17 cellular contexts compared by ENCODE assay signal in the genomic region with DNA sequence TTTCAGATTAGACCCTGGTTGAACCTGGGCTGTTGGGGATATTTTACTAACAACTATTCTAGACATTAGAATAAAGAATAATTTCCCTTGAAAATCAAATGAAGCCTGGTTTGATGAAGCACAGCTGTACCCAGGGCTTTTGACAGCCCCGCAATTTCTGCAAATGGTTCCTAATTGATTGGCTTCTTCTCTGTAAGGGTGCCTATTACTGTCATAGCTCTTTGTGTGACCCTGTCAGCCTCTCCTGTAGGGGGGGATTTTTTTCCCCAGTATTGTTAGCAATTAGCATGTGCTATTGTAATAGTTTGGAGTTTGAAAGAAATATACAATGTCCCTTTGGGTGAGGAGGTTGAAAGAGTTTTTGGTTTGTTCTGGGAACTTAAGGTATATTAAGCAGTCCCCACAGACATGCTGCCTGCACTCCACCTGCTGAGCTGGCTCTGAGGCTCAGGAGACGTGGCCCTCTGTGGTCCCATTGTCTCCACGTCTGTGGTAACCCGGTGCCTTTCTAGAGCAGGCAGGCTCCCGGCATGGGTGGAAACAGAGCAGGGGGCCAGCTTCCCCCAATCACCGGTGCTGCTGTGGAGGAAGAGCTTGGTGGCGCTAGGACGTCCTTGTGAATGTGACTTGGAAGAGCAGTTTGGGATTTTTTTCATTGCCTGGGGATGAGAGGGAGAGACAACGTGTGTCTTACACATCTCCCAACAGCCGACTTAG. TPM values are rescaled to one million over a fixed set of nuclear protein-coding genes. Genes with fewer than 3 reads are reported as not detected.
DNase-seq lines count a peak whose midpoint lies in the region; ATAC-seq and TF ChIP-seq lines count a peak whose summit lies in the region.
"Had no signal": no experiment of that assay in that cellular context is flagged by ENCODE, and none has a peak within 500 bp of the region (broad histone marks: within the 10 kb centered on the region; RNA-seq: fewer than 3 reads in every experiment).

No MANE protein-coding gene starts in this region.

- 54% methylated on average over 4 to 10 of the region's 10 CpGs for WGBS in endodermal cell (ENCODE audit: insufficient coverage in 1 of 2, insufficient read length in 1 of 2), 2 experiments

- H3K27ac Mint-ChIP-seq in endodermal cell, result no peak overlapping the region
- no peak overlapping the region for H3K27ac Mint-ChIP-seq in naive thymus-derived CD8-positive, alpha-beta T cell
- H3K27ac Mint-ChIP-seq: activated CD4-positive, alpha-beta memory T cell treated with anti-CD3 and anti-CD28 coated beads for 36 hours; activated T-cell treated with anti-CD3 and anti-CD28 coated beads, Interleukin-2, amount 50 U/mL, for 72 hours; effector memory CD8-positive, alpha-beta T cell had no signal

- H4K20me1 ChIP-seq in HCT116 (ENCODE audit: insufficient read depth), result no peaks in the 10 kb centered on the region

- peaks cover 11% of the 10 kb centered on the region for H3K36me3 Mint-ChIP-seq in endodermal cell (ENCODE audit: low read depth)
- no peaks in the 10 kb centered on the region for H3K36me3 Mint-ChIP-seq in naive thymus-derived CD8-positive, alpha-beta T cell

- TF ChIP-seq POLR2A in HCT116 (IDR thresholded peaks at IDR 0.05; ENCODE audit: borderline replicate concordance, extremely low read depth, insufficient read depth, insufficient read length), result no peak

- peaks cover 8% of the 10 kb centered on the region for H3K9me3 Mint-ChIP-seq in endodermal cell
- H3K9me3 Mint-ChIP-seq in naive thymus-derived CD8-positive, alpha-beta T cell, result no peaks in the 10 kb centered on the region
- H3K9me3 Mint-ChIP-seq: activated CD4-positive, alpha-beta memory T cell treated with anti-CD3 and anti-CD28 coated beads for 36 hours; activated T-cell treated with anti-CD3 and anti-CD28 coated beads, Interleukin-2, amount 50 U/mL, for 72 hours; effector memory CD8-positive, alpha-beta T cell had no signal

- H3K27me3 ChIP-seq in HCT116 (ENCODE audit: insufficient read depth, low read length), result no peaks in the 10 kb centered on the region
- no peaks in the 10 kb centered on the region for H3K27me3 ChIP-seq in endodermal cell (ENCODE audit: control insufficient read depth, insufficient read depth, low read length, poor library complexity, severe bottlenecking)

- H3K36me3 ChIP-seq in HCT116 (ENCODE audit: control insufficient read depth in 1 of 2, insufficient read depth in 2 of 2, low read length in 2 of 2) (no peaks in the 10 kb centered on the region), endodermal cell (ENCODE audit: control insufficient read depth, insufficient read depth, low read length) (peaks cover 4% of the 10 kb centered on the region)
- H3K36me3 ChIP-seq: cardiac muscle cell had no signal

- H3K9me2 ChIP-seq in HCT116 (ENCODE audit: insufficient read depth), result no peaks in the 10 kb centered on the region

- H3K9ac ChIP-seq in HCT116 (ENCODE audit: low read length), result no peak overlapping the region
- H3K9ac ChIP-seq in endodermal cell (ENCODE audit: extremely low read depth, low read length, poor library complexity, severe bottlenecking), result no peak overlapping the region

- H3K4me3 ChIP-seq in HCT116 (replicated peaks in 1 of 2; ENCODE audit: low read depth in 1 of 2, low read length in 2 of 2), result no peak overlapping the region
- no peak overlapping the region for H3K4me3 ChIP-seq in endodermal cell (ENCODE audit: low read length)
- H3K4me3 ChIP-seq: cardiac muscle cell had no signal

- ATAC-seq in HCT116, result peak; percentile 34; the same call in 1 of the 2 replicates
- ATAC-seq in GM21360 (IDR thresholded peaks at IDR 0.05; ENCODE audit: unreplicated experiment), result no peak
- ATAC-seq in naive thymus-derived CD8-positive, alpha-beta T cell, result no peak
- ATAC-seq: activated T-cell treated with anti-CD3 and anti-CD28 coated beads, Interleukin-2, amount 50 U/mL, for 72 hours; effector memory CD8-positive, alpha-beta T cell; left ventricle myocardium superior; right cardiac atrium had no signal

- DNase-seq in HCT116 (ENCODE audit: low read depth, low spot score) (no peak), NCI-H2227 treated with DMSO at 0.1 percent for 48 hours (lab: John Stamatoyannopoulos, UW) (peak; percentile 88), endodermal cell (peak; percentile 72), occipital lobe (lab: John Stamatoyannopoulos, UW) (peak; percentile 26), NCI-H82 (lab: John Stamatoyannopoulos, UW) (no peak)
- DNase-seq in naive thymus-derived CD8-positive, alpha-beta T cell, result no peak
- DNase-seq: activated CD4-positive, alpha-beta memory T cell treated with anti-CD3 and anti-CD28 coated beads for 36 hours; activated T-cell treated with anti-CD3 and anti-CD28 coated beads, Interleukin-2, amount 50 U/mL, for 72 hours; effector memory CD8-positive, alpha-beta T cell; left ventricle myocardium superior; NCI-H1694; right cardiac atrium; substantia nigra had no signal

- no peaks in the 10 kb centered on the region for H3K79me2 ChIP-seq in HCT116 (ENCODE audit: insufficient read depth, low read length)

- no peak for TF ChIP-seq CTCF in HCT116 (IDR thresholded peaks at IDR 0.05 in 2 of 3, conservative IDR thresholded peaks at IDR 0.05 in 1 of 3; ENCODE audit: borderline replicate concordance in 1 of 3, insufficient read depth in 1 of 3, low read depth in 2 of 3, low read length in 2 of 3)
- TF ChIP-seq CTCF in endodermal cell (conservative IDR thresholded peaks at IDR 0.05), result no peak

- no peaks in the 10 kb centered on the region for H3K9me3 ChIP-seq in HCT116 (ENCODE audit: control insufficient read depth in 1 of 2, insufficient read depth in 1 of 2, low read depth in 1 of 2, low read length in 2 of 2)
- no peaks in the 10 kb centered on the region for H3K9me3 ChIP-seq in endodermal cell (ENCODE audit: control insufficient read depth, low read length)

- H3K4me1 ChIP-seq in HCT116 (ENCODE audit: control insufficient read depth in 1 of 2, insufficient read depth in 2 of 2, low read length in 2 of 2), result peaks cover 0 to 7% of the 10 kb centered on the region in 2 experiments; a peak in 2 of 4 replicates
- no peaks in the 10 kb centered on the region for H3K4me1 ChIP-seq in endodermal cell (ENCODE audit: control insufficient read depth, insufficient read depth, low read length)

- RAD21 ChIA-PET in HCT116 (lab: Charles Lee; ENCODE audit: low non-redundant PET in 1 of 2, low total read pairs in 2 of 2, uncharacterized antibody in 2 of 2, unreplicated experiment in 2 of 2), result no interaction called here

- intact Hi-C loops in HCT116 (cut with micrococcal nuclease), result no loop called here

- H3K27ac ChIP-seq in HCT116 (ENCODE audit: low read depth, low read length) (no peak overlapping the region), endodermal cell (ENCODE audit: low read depth, low read length) (peak overlapping the region; percentile 12)
- H3K27ac ChIP-seq: cardiac muscle cell had no signal

- BruUV-seq in HCT116 (replicated peaks; lab: Mats Ljungman, UMichigan), result no TSS peak

- no peaks in the 10 kb centered on the region for H3K27me3 Mint-ChIP-seq in endodermal cell (ENCODE audit: insufficient read depth)
- H3K27me3 Mint-ChIP-seq in naive thymus-derived CD8-positive, alpha-beta T cell, result peaks cover 3 to 17% (median 4%) of the 10 kb centered on the region in 5 donors

- CTCF ChIA-PET in HCT116 (lab: Charles Lee), result no interaction called here

- peak overlapping the region; percentile 21; the same call in 1 of the 2 replicates for H3K4me2 ChIP-seq in HCT116 (ENCODE audit: low read length)

- no peak for TF ChIP-seq RAD21 in HCT116 (IDR thresholded peaks at IDR 0.05; ENCODE audit: low read depth)

- H2AFZ ChIP-seq in HCT116 (ENCODE audit: low read depth, low read length, poor library complexity, severe bottlenecking), result no peak overlapping the region

- POLR2A ChIA-PET in HCT116 (lab: Charles Lee), result no interaction called here
- POLR2A ChIA-PET in naive thymus-derived CD8-positive, alpha-beta T cell (lab: Charles Lee), result no interaction called here

- no peak overlapping the region for H3K4me3 Mint-ChIP-seq in endodermal cell
- H3K4me3 Mint-ChIP-seq in naive thymus-derived CD8-positive, alpha-beta T cell, result no peak overlapping the region
- H3K4me3 Mint-ChIP-seq: activated CD4-positive, alpha-beta memory T cell treated with anti-CD3 and anti-CD28 coated beads for 36 hours; activated T-cell treated with anti-CD3 and anti-CD28 coated beads, Interleukin-2, amount 50 U/mL, for 72 hours; effector memory CD8-positive, alpha-beta T cell had no signal

- H3K4me1 Mint-ChIP-seq in endodermal cell, result peaks cover 7% of the 10 kb centered on the region
- H3K4me1 Mint-ChIP-seq in naive thymus-derived CD8-positive, alpha-beta T cell, result no peaks in the 10 kb centered on the region

TF ChIP-seq in HCT116, 20 proteins besides CTCF, POLR2A, EP300 and RAD21 (continues in another document):
- TF ChIP-seq FOSL1 (IDR thresholded peaks at IDR 0.05; ENCODE audit: low read depth), result no peak
- TF ChIP-seq, protein P1, sequence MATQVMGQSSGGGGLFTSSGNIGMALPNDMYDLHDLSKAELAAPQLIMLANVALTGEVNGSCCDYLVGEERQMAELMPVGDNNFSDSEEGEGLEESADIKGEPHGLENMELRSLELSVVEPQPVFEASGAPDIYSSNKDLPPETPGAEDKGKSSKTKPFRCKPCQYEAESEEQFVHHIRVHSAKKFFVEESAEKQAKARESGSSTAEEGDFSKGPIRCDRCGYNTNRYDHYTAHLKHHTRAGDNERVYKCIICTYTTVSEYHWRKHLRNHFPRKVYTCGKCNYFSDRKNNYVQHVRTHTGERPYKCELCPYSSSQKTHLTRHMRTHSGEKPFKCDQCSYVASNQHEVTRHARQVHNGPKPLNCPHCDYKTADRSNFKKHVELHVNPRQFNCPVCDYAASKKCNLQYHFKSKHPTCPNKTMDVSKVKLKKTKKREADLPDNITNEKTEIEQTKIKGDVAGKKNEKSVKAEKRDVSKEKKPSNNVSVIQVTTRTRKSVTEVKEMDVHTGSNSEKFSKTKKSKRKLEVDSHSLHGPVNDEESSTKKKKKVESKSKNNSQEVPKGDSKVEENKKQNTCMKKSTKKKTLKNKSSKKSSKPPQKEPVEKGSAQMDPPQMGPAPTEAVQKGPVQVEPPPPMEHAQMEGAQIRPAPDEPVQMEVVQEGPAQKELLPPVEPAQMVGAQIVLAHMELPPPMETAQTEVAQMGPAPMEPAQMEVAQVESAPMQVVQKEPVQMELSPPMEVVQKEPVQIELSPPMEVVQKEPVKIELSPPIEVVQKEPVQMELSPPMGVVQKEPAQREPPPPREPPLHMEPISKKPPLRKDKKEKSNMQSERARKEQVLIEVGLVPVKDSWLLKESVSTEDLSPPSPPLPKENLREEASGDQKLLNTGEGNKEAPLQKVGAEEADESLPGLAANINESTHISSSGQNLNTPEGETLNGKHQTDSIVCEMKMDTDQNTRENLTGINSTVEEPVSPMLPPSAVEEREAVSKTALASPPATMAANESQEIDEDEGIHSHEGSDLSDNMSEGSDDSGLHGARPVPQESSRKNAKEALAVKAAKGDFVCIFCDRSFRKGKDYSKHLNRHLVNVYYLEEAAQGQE (IDR thresholded peaks at IDR 0.05; ENCODE audit: low read depth), result no peak

RNA-seq across cellular contexts. Expression of a gene that starts 47.3 kb away (rescaled TPM):
- total RNA-seq in HCT116 (2021; ENCODE audit: unreplicated experiment) (not detected), endodermal cell (not detected), occipital lobe (not detected)
- 0.39 and 0.55 TPM in 2 replicates for polyA plus RNA-seq in HCT116 (2012)
- not detected for polyA plus RNA-seq in endodermal cell (2013, experiment 1 of 2)
- not detected for polyA plus RNA-seq in endodermal cell (2013, experiment 2 of 2)
- total RNA-seq in naive thymus-derived CD8-positive, alpha-beta T cell, result not detected
- polyA plus RNA-seq in naive thymus-derived CD8-positive, alpha-beta T cell, result not detected
- total RNA-seq: activated CD4-positive, alpha-beta memory T cell treated with anti-CD3 and anti-CD28 coated beads for 36 hours; activated T-cell treated with anti-CD3 and anti-CD28 coated beads, Interleukin-2, amount 50 U/mL, for 72 hours; cardiac muscle cell; left ventricle myocardium superior; LHCN-M2; right cardiac atrium; RPMI7951 had no signal
- polyA plus RNA-seq: right cardiac atrium had no signal

Comparison
In these comparisons a context has a peak if more than half of its experiments do, and no peak if none do; other contexts are left out.
1. DNase-seq: peak in NCI-H2227 treated with DMSO at 0.1 percent for 48 hours (single experiment), endodermal cell (single experiment) and occipital lobe (single experiment); none in HCT116 (single experiment), NCI-H82 (single experiment) and naive thymus-derived CD8-positive, alpha-beta T cell (0 of 10).